Comparison of ENCODE assay signal across 14 cellular contexts in genomic region chr11:45722144-45722543, GRCh38. TPM values are rescaled to one million over a fixed set of nuclear protein-coding genes. Genes with fewer than 3 reads are reported as not detected.
DNase-seq lines count a peak whose midpoint lies in the region; ATAC-seq, FAIRE-seq and TF ChIP-seq lines count a peak whose summit lies in the region.
"Had no signal": no experiment of that assay in that cellular context is flagged by ENCODE, and none has a peak within 500 bp of the region (broad histone marks: within the 10 kb centered on the region; RNA-seq: fewer than 3 reads in every experiment).

No MANE protein-coding gene starts in this region.

- no peaks in the 10 kb centered on the region; the same call in 1 of the 2 replicates for H3K23me2 ChIP-seq in H1 (ENCODE audit: low read depth, low read length)

- POLR2A ChIA-PET in H1 (lab: Charles Lee; ENCODE audit: partially characterized antibody) = no interaction called here

- peak overlapping the region; percentile 26; the same call in 1 of the 2 replicates for H2AFZ ChIP-seq in H1 (ENCODE audit: low read length)
- no peak overlapping the region for H2AFZ ChIP-seq in smooth muscle cell (ENCODE audit: low read depth)

- H3K27me3 ChIP-seq in H1 (replicated peaks in 1 of 4; ENCODE audit: control insufficient read depth in 3 of 4, extremely low read depth in 1 of 4, insufficient read depth in 3 of 4, low read length in 3 of 4) (no peaks in the 10 kb centered on the region; a peak in 1 of 7 replicates), mesendoderm (ENCODE audit: insufficient read depth, low read length, poor library complexity) (no peaks in the 10 kb centered on the region), smooth muscle cell (ENCODE audit: low read depth) (peaks cover 8% of the 10 kb centered on the region)

- no peak overlapping the region for H4K5ac ChIP-seq in H1 (ENCODE audit: insufficient read length, low read depth, low read length)
- H4K5ac ChIP-seq in mesendoderm (ENCODE audit: low read length) = no peak overlapping the region

- no peaks in the 10 kb centered on the region for H3F3A ChIP-seq in smooth muscle cell (ENCODE audit: low read depth)

- H2AK5ac ChIP-seq in H1 (ENCODE audit: low read depth, low read length) (no peak overlapping the region), mesendoderm (ENCODE audit: low read length) (no peak overlapping the region)

- H3K23ac ChIP-seq in H1 (ENCODE audit: insufficient read length) (no peak overlapping the region), mesendoderm (ENCODE audit: low read length) (no peak overlapping the region)

- H3K79me2 ChIP-seq in H1 (ENCODE audit: control insufficient read depth in 1 of 2, insufficient read depth in 2 of 2, low read length in 2 of 2) (no peaks in the 10 kb centered on the region), mesendoderm (ENCODE audit: control insufficient read depth, insufficient read depth, low read length) (no peaks in the 10 kb centered on the region), smooth muscle cell (ENCODE audit: low read depth) (no peaks in the 10 kb centered on the region)

- peak overlapping the region in 1 of 2 experiments; percentile 17; a peak in 1 of 4 replicates for H3K4me2 ChIP-seq in H1 (ENCODE audit: insufficient read depth in 1 of 2, low read depth in 2 of 2, low read length in 2 of 2)
- no peak overlapping the region for H3K4me2 ChIP-seq in mesendoderm (ENCODE audit: low read length)
- H3K4me2 ChIP-seq in smooth muscle cell = no peak overlapping the region

- TF ChIP-seq RAD21 in H1 (IDR thresholded peaks at IDR 0.05 in 1 of 2, conservative IDR thresholded peaks at IDR 0.05 in 1 of 2; ENCODE audit: low read depth in 2 of 2, low read length in 2 of 2) = no peak

- intact Hi-C loops in posterior vena cava (cut with DNase I) = no loop called here

- H2BK120ac ChIP-seq in H1 (replicated peaks; ENCODE audit: low read depth, low read length) (no peak overlapping the region), mesendoderm (ENCODE audit: low read depth, low read length) (no peak overlapping the region)

- no peak overlapping the region for H2BK20ac ChIP-seq in H1 (ENCODE audit: low read length)

- H2BK15ac ChIP-seq in H1 (ENCODE audit: low read length) (no peak overlapping the region), mesendoderm (replicated peaks; ENCODE audit: low read depth) (no peak overlapping the region)

- H4K8ac ChIP-seq in H1 (ENCODE audit: extremely low read depth, insufficient read depth, low read length) = peak overlapping the region; percentile 47
- H4K8ac ChIP-seq in mesendoderm (ENCODE audit: low read depth, low read length) = no peak overlapping the region

- H2BK12ac ChIP-seq in H1 (ENCODE audit: low read depth, low read length) = no peak overlapping the region

- no peak for TF ChIP-seq CTCF in GM12865 (IDR thresholded peaks at IDR 0.05; ENCODE audit: insufficient read depth, low read depth, low read length, missing control alignments)
- no peak for TF ChIP-seq CTCF in LNCaP clone FGC (IDR thresholded peaks at IDR 0.05; ENCODE audit: control insufficient read depth, extremely low read depth, insufficient read depth)
- peak in 1 of 3 experiments; percentile 25; a peak in 1 of 4 replicates for TF ChIP-seq CTCF in H1 (IDR thresholded peaks at IDR 0.05; ENCODE audit: control extremely low read depth in 1 of 3, insufficient read depth in 1 of 3, low read depth in 1 of 3, low read length in 3 of 3)
- TF ChIP-seq CTCF in smooth muscle cell (IDR thresholded peaks at IDR 0.05; ENCODE audit: borderline replicate concordance, insufficient read depth, poor library complexity, severe bottlenecking) = no peak

- H3K9ac ChIP-seq in H1 (replicated peaks in 1 of 4; ENCODE audit: extremely low read depth in 1 of 4, low read depth in 3 of 4, low read length in 3 of 4) (no peak overlapping the region), mesendoderm (ENCODE audit: low read length) (no peak overlapping the region), smooth muscle cell (ENCODE audit: low read depth) (no peak overlapping the region)

- TF ChIP-seq EP300 in H1 (IDR thresholded peaks at IDR 0.05; ENCODE audit: borderline replicate concordance in 1 of 2, low read depth in 2 of 2, low read length in 2 of 2) = no peak

- H3K4ac ChIP-seq in H1 (replicated peaks; ENCODE audit: insufficient read length, low read depth, low read length) (no peak overlapping the region), mesendoderm (ENCODE audit: low read depth, low read length) (no peak overlapping the region)

- H3K56ac ChIP-seq in H1 (replicated peaks; ENCODE audit: insufficient read length, low read depth, low read length) (no peak overlapping the region), mesendoderm (ENCODE audit: low read length) (no peak overlapping the region)

- WGBS in H1 (ENCODE audit: extremely low coverage in 1 of 2, insufficient coverage in 1 of 2, insufficient read length in 1 of 2, insufficient replicate concordance in 2 of 2, low coverage in 1 of 2, low lambda C conversion rate in 2 of 2, missing lambda C conversion rate in 1 of 2), 2 experiments = 71% methylated on average over 13 of the region's 13 CpGs; no CpG with 5 or more reads in 1 of the 2 experiments
- WGBS in mesendoderm (ENCODE audit: extremely low coverage, insufficient coverage, low lambda C conversion rate) = no CpG with 5 or more reads among the region's 13 CpGs
- 78% methylated on average over 13 of the region's 13 CpGs for WGBS in smooth muscle cell (ENCODE audit: low lambda C conversion rate)

- no peak overlapping the region for H3K4me3 ChIP-seq in GM12865 (ENCODE audit: low read depth, low read length)
- no peak overlapping the region for H3K4me3 ChIP-seq in LNCaP clone FGC (ENCODE audit: low read depth, low read length)
- H3K4me3 ChIP-seq in H1 (ENCODE audit: extremely low read depth in 1 of 4, insufficient read depth in 2 of 4, low read depth in 3 of 4, low read length in 4 of 4) = no peak overlapping the region
- H3K4me3 ChIP-seq in mesendoderm (ENCODE audit: low read length) = no peak overlapping the region
- no peak overlapping the region for H3K4me3 ChIP-seq in smooth muscle cell

- peak; percentile 94 for FAIRE-seq in H1 (lab: Jason Lieb, UNC)

- peaks cover 4 to 14% (median 10%) of the 10 kb centered on the region in 4 experiments; a peak in 6 of 7 replicates for H3K4me1 ChIP-seq in H1 (replicated peaks in 1 of 4; ENCODE audit: control insufficient read depth in 3 of 4, insufficient read depth in 4 of 4, low read length in 3 of 4)
- no peaks in the 10 kb centered on the region for H3K4me1 ChIP-seq in mesendoderm (ENCODE audit: control insufficient read depth, low read depth, low read length)
- H3K4me1 ChIP-seq in smooth muscle cell (ENCODE audit: low read depth) = no peaks in the 10 kb centered on the region

- no peak overlapping the region for H3K27ac ChIP-seq in H1 (ENCODE audit: low read depth, low read length)
- no peak overlapping the region for H3K27ac ChIP-seq in mesendoderm (ENCODE audit: low read depth, low read length)
- no peak overlapping the region for H3K27ac ChIP-seq in smooth muscle cell (ENCODE audit: low read depth)

- no peak for ATAC-seq in stimulated activated naive CD8-positive, alpha-beta T cell treated with anti-CD3 and anti-CD28 coated beads, Interleukin-15, Interleukin-2, amounts not matched to agents 100 U/mL and 50 U/mL, for 24 hours
- ATAC-seq: Right ventricle myocardium inferior had no signal

- H4K20me1 ChIP-seq in H1 (replicated peaks in 1 of 2; ENCODE audit: control insufficient read depth in 1 of 2, insufficient read depth in 2 of 2, low read length in 2 of 2) = no peaks in the 10 kb centered on the region
- no peaks in the 10 kb centered on the region for H4K20me1 ChIP-seq in smooth muscle cell (ENCODE audit: low read depth)

- H3K14ac ChIP-seq in H1 (ENCODE audit: insufficient read length) = no peak overlapping the region

- H4K91ac ChIP-seq in H1 (replicated peaks; ENCODE audit: insufficient read length, low read length) = no peak overlapping the region

- H2BK5ac ChIP-seq in H1 (ENCODE audit: low read depth, low read length) (no peak overlapping the region), mesendoderm (ENCODE audit: low read length) (no peak overlapping the region)

- H3K9me3 ChIP-seq in H1 (ENCODE audit: insufficient read depth in 2 of 2, low read depth in 1 of 2, low read length in 1 of 2) (no peaks in the 10 kb centered on the region), smooth muscle cell (replicated peaks; ENCODE audit: low read depth) (no peaks in the 10 kb centered on the region)

- H3K18ac ChIP-seq in H1 (ENCODE audit: extremely low read depth, low read length) (no peak overlapping the region), mesendoderm (ENCODE audit: low read length) (no peak overlapping the region)

- no peaks in the 10 kb centered on the region for H3K79me1 ChIP-seq in H1 (ENCODE audit: low read depth, low read length)
- no peaks in the 10 kb centered on the region for H3K79me1 ChIP-seq in mesendoderm (ENCODE audit: low read length)

- CTCF ChIA-PET in H1 (lab: Charles Lee; ENCODE audit: partially characterized antibody) = interaction anchor here (1.0 to 4.0 kb wide), 5 partner anchors 12 to 150 kb away, joined by 3 to 29 read pairs (median 3); no protein-coding TSS in a partner anchor

- peak; percentile 14 for DNase-seq in GM12865 (ENCODE audit: low read depth)
- DNase-seq in LNCaP clone FGC (ENCODE audit: low read depth) = peak; percentile 4
- DNase-seq in H1 (ENCODE audit: low read depth in 1 of 2, low spot score in 2 of 2) = peak; percentile 17 to 67
- DNase-seq in mesendoderm = peak; percentile 85
- no peak for DNase-seq in stimulated activated naive CD8-positive, alpha-beta T cell treated with anti-CD3 and anti-CD28 coated beads, Interleukin-15, Interleukin-2, amounts not matched to agents 100 U/mL and 50 U/mL, for 24 hours
- no peak for DNase-seq in smooth muscle cell (lab: John Stamatoyannopoulos, UW; ENCODE audit: unreplicated experiment)
- no peak for DNase-seq in central memory CD4-positive, alpha-beta T cell
- no peak for DNase-seq in posterior vena cava (ENCODE audit: low spot score)
- DNase-seq: IMR-90, NCI-H1417, NCI-H2029, NCI-H510A, NCI-H82 had no signal

- TF ChIP-seq POLR2A in H1 (IDR thresholded peaks at IDR 0.05; ENCODE audit: control extremely low read depth in 1 of 2, low read depth in 2 of 2, low read length in 2 of 2) = no peak

- H3K36me3 ChIP-seq in H1 (ENCODE audit: control insufficient read depth in 2 of 4, insufficient read depth in 4 of 4, low read length in 3 of 4) = no peaks in the 10 kb centered on the region
- H3K36me3 ChIP-seq in mesendoderm (ENCODE audit: control insufficient read depth, insufficient read depth, low read length) = no peaks in the 10 kb centered on the region
- H3K36me3 ChIP-seq in smooth muscle cell (ENCODE audit: low read depth) = no peaks in the 10 kb centered on the region

RNA-seq across cellular contexts. Expression of gene CHST1, which starts 56.7 kb away (rescaled TPM):
- 1.6 and 3.8 TPM in 2 replicates for total RNA-seq in H1 (2021; fragmentation: NEBNext Ultra II Directional; extraction: Animal tissue kit (Norgen Biotek cat#: 25700))
- polyA plus RNA-seq in H1 (2011; rRNA removed) = 1.6 and 2.7 TPM in 2 replicates
- 1.2 TPM for polyA plus RNA-seq in H1 (2011; cell fraction: cytosol; rRNA removed)
- polyA plus RNA-seq in H1 (2011; cell fraction: nucleus; rRNA removed) = 3.8 TPM
- polyA plus RNA-seq in H1 (2012, experiment 1 of 2) = 1.0 to 1.7 TPM (median 1.5 TPM) in 4 replicates
- 1.0 TPM for polyA plus RNA-seq in H1 (2012, experiment 2 of 2)
- 1.4 TPM for polyA plus RNA-seq in H1 (2013, experiment 1 of 2)
- polyA plus RNA-seq in H1 (2013, experiment 2 of 2) = 1.7 TPM
- 0.44 and 0.82 TPM in 2 replicates for polyA minus RNA-seq in H1 (2011; rRNA and poly(A)+ RNA removed)
- polyA minus RNA-seq in H1 (2011; cell fraction: cytosol; rRNA and poly(A)+ RNA removed) = 0.51 TPM
- 1.6 TPM for polyA minus RNA-seq in H1 (2011; cell fraction: nucleus; rRNA and poly(A)+ RNA removed)
- polyA plus RNA-seq in mesendoderm (2013, experiment 1 of 2) = 0.53 TPM
- polyA plus RNA-seq in mesendoderm (2013, experiment 2 of 2) = 0.55 TPM
- total RNA-seq in smooth muscle cell = 2.4 and 3.8 TPM in 2 replicates
- polyA plus RNA-seq in smooth muscle cell = 9.5 and 15.9 TPM in 2 replicates
- 1 to 10 TPM; 3.3 to 5.2 TPM for total RNA-seq in posterior vena cava
- total RNA-seq: IMR-90 had no signal

Comparison
In these comparisons a context has a peak if more than half of its experiments do, and no peak if none do; other contexts are left out.
1. DNase-seq: peak in GM12865 (single experiment), LNCaP clone FGC (single experiment), H1 (2 of 2) and mesendoderm (single experiment); none in stimulated activated naive CD8-positive, alpha-beta T cell treated with anti-CD3 and anti-CD28 coated beads, Interleukin-15, Interleukin-2, amounts not matched to agents 100 U/mL and 50 U/mL, for 24 hours (single experiment), smooth muscle cell (single experiment), central memory CD4-positive, alpha-beta T cell (single experiment) and posterior vena cava (single experiment).